In genomic region chr12:122326597-122326996, GRCh38 we compare ENCODE assay signal across 18 cellular contexts.
DNase-seq lines count a peak whose midpoint lies in the region; ATAC-seq and TF ChIP-seq lines count a peak whose summit lies in the region.
"Had no signal": no experiment of that assay in that cellular context is flagged by ENCODE, and none has a peak within 500 bp of the region (broad histone marks: within the 10 kb centered on the region; RNA-seq: fewer than 3 reads in every experiment).

No MANE protein-coding gene starts in this region.

- H3K9me3 Mint-ChIP-seq in activated T-cell treated with anti-CD3 and anti-CD28 coated beads, Interleukin-2, amount 50 U/mL, for 4 hours = no peaks in the 10 kb centered on the region
- H3K9me3 Mint-ChIP-seq: type B pancreatic cell had no signal

- H3F3A ChIP-seq in MM.1S (ENCODE audit: insufficient read depth, low read length) = no peaks in the 10 kb centered on the region

- H3K4me3 ChIP-seq in MM.1S (ENCODE audit: low read length) = no peak overlapping the region
- H3K4me3 ChIP-seq: coronary artery, ovary had no signal

- no peak for ATAC-seq in activated T-cell treated with anti-CD3 and anti-CD28 coated beads, Interleukin-2, amount 50 U/mL, for 4 hours
- no peak for ATAC-seq in HG03442 (IDR thresholded peaks at IDR 0.05; ENCODE audit: unreplicated experiment)
- ATAC-seq in HG03139 (IDR thresholded peaks at IDR 0.05; ENCODE audit: unreplicated experiment) = no peak
- ATAC-seq: activated CD4-positive, CD25-positive, alpha-beta regulatory T cell treated with anti-CD3 and anti-CD28 coated beads, Interleukin-2, amount 50 U/mL, for 24 hours; sciatic nerve had no signal

- no peaks in the 10 kb centered on the region for H3K9me2 ChIP-seq in MM.1S (replicated peaks; ENCODE audit: insufficient read depth, low read length)

- H3K9ac ChIP-seq in MM.1S (ENCODE audit: low read length) = no peak overlapping the region

- peaks cover 31% of the 10 kb centered on the region for H3K36me3 Mint-ChIP-seq in activated T-cell treated with anti-CD3 and anti-CD28 coated beads, Interleukin-2, amount 50 U/mL, for 4 hours (ENCODE audit: insufficient read depth)

- H3K9me3 ChIP-seq in MM.1S (replicated peaks; ENCODE audit: insufficient read depth, low read length) = no peaks in the 10 kb centered on the region
- H3K9me3 ChIP-seq: ovary had no signal

- no peaks in the 10 kb centered on the region; the same call in 1 of the 2 replicates for H3K36me3 ChIP-seq in MM.1S (replicated peaks; ENCODE audit: insufficient read depth, low read length)
- H3K36me3 ChIP-seq: ovary had no signal

- H3K27me3 ChIP-seq in MM.1S (replicated peaks; ENCODE audit: insufficient read depth, low read length) = no peaks in the 10 kb centered on the region
- H3K27me3 ChIP-seq: ovary had no signal

- no peaks in the 10 kb centered on the region for H4K20me1 ChIP-seq in MM.1S (ENCODE audit: insufficient read depth, low read length)

- H3K4me1 Mint-ChIP-seq in activated T-cell treated with anti-CD3 and anti-CD28 coated beads, Interleukin-2, amount 50 U/mL, for 4 hours (ENCODE audit: low read depth) = peaks cover 20% of the 10 kb centered on the region

- H3K4me1 ChIP-seq in MM.1S (ENCODE audit: low read length) = no peaks in the 10 kb centered on the region

- H3K27ac ChIP-seq in MM.1S (ENCODE audit: low read length) = no peak overlapping the region
- H3K27ac ChIP-seq: coronary artery, ovary had no signal

- no peak overlapping the region for H3K4me3 Mint-ChIP-seq in activated T-cell treated with anti-CD3 and anti-CD28 coated beads, Interleukin-2, amount 50 U/mL, for 4 hours
- H3K4me3 Mint-ChIP-seq: type B pancreatic cell had no signal

- no peak overlapping the region for H3K4me2 ChIP-seq in MM.1S (ENCODE audit: low read depth, low read length)

- H3K79me2 ChIP-seq in MM.1S (ENCODE audit: low read length) = no peaks in the 10 kb centered on the region

- DNase-seq in activated T-cell treated with anti-CD3 and anti-CD28 coated beads, Interleukin-2, amount 50 U/mL, for 1 hour = peak; percentile 20
- no peak for DNase-seq in activated T-cell treated with anti-CD3 and anti-CD28 coated beads, Interleukin-2, amount 50 U/mL, for 4 hours
- DNase-seq in MM.1S (peak; percentile 8), amniotic epithelial cell (ENCODE audit: low read depth) (peak; percentile 65), renal cortical epithelial cell (ENCODE audit: low read depth) (peak; percentile 82), GM10266 (ENCODE audit: extremely low spot score) (no peak)
- DNase-seq: ACHN; NCI-H1417; NCI-H69; ovary; SHP77 treated with DMSO at 0.1 percent for 48 hours; stimulated activated naive CD4-positive, alpha-beta T cell treated with Interleukin-2 at 50 U/mL for 16 hours had no signal

- no peaks in the 10 kb centered on the region for H3K27me3 Mint-ChIP-seq in activated T-cell treated with anti-CD3 and anti-CD28 coated beads, Interleukin-2, amount 50 U/mL, for 4 hours (ENCODE audit: low read depth)
- H3K27me3 Mint-ChIP-seq: type B pancreatic cell had no signal

- H2AFZ ChIP-seq in MM.1S (ENCODE audit: low read length) = no peak overlapping the region

- TF ChIP-seq CTCF in MM.1S (IDR thresholded peaks at IDR 0.05; ENCODE audit: low read length) (no peak), GM10266 (IDR thresholded peaks at IDR 0.05; ENCODE audit: control insufficient read depth, insufficient read depth, low read depth, missing control alignments) (no peak)

Comparison
In these comparisons a context has a peak if more than half of its experiments do, and no peak if none do; other contexts are left out.
1. DNase-seq: peak in activated T-cell treated with anti-CD3 and anti-CD28 coated beads, Interleukin-2, amount 50 U/mL, for 1 hour (single experiment), MM.1S (single experiment), amniotic epithelial cell (single experiment) and renal cortical epithelial cell (single experiment); none in activated T-cell treated with anti-CD3 and anti-CD28 coated beads, Interleukin-2, amount 50 U/mL, for 4 hours (single experiment) and GM10266 (single experiment).